ENCODE assay signal across 7 cellular contexts in genomic region chr9:136943291-136944093, GRCh38. TPM values are rescaled to one million over a fixed set of nuclear protein-coding genes. Genes with fewer than 3 reads are reported as not detected.
DNase-seq lines count a peak whose midpoint lies in the region; ATAC-seq and TF ChIP-seq lines count a peak whose summit lies in the region.

No MANE protein-coding gene starts in this region.

- H3K9me3 ChIP-seq in adrenal gland (replicated peaks in 1 of 3), result no peaks in the 10 kb centered on the region

- peak overlapping the region; percentile 94 for H3K4me3 ChIP-seq in GM12875 (ENCODE audit: low read depth, low read length)
- peak overlapping the region; percentile 39 to 100 (median 74) for H3K4me3 ChIP-seq in adrenal gland

- DNase-seq in LoVo (ENCODE audit: low spot score) (peak; percentile 23), adrenal gland (peak in 6 of 7 donors; percentile 48 to 71 (median 56)), iPS-NIHi11 (ENCODE audit: low spot score) (peak; percentile 81), SW480 (ENCODE audit: low spot score) (no peak)
- DNase-seq in stimulated activated CD4-positive, alpha-beta T cell treated with anti-CD3 and anti-CD28 coated beads, Interleukin-4, amount 100 ng/mL, for 4 hours, result peak; percentile 11 to 33

- WGBS in adrenal gland, 4 donors, result 19 to 59% (median 19%) methylated on average over 9 to 51 of the region's 51 CpGs; no CpG with 5 or more reads in 1 of the 4 donors

- intact Hi-C loops in adrenal gland (cut with DNase I), result loop anchor here (5.0 to 10.0 kb wide), 4 partner anchors 59 to 99 kb away; partner anchors contain the start of genes AJM1 (in 1 of the 2), FUT7 (in 1 of the 2), MAMDC4 (in 1 of the 2) and PHPT1 (in 1 of the 2)

- no peak for TF ChIP-seq CTCF in GM12875 (IDR thresholded peaks at IDR 0.05; ENCODE audit: borderline replicate concordance, insufficient read depth, low read depth, low read length)
- no peak for TF ChIP-seq CTCF in adrenal gland (IDR thresholded peaks at IDR 0.05)

- TF ChIP-seq POLR2A in adrenal gland (IDR thresholded peaks at IDR 0.05), result no peak

- peaks cover 0 to 40% of the 10 kb centered on the region in 2 donors for H3K36me3 ChIP-seq in adrenal gland (replicated peaks in 1 of 2)

- ATAC-seq in GM21825 (IDR thresholded peaks at IDR 0.05; ENCODE audit: unreplicated experiment), result peak; percentile 8

- H3K27me3 ChIP-seq in adrenal gland, result no peaks in the 10 kb centered on the region

- peak overlapping the region in 4 of 5 donors; percentile 81 to 99 (median 86) for H3K27ac ChIP-seq in adrenal gland

- peaks cover 21 to 23% of the 10 kb centered on the region in 2 donors for H3K4me1 ChIP-seq in adrenal gland (replicated peaks in 1 of 2)

RNA-seq across cellular contexts. Expression of gene FBXW5, which starts 1.0 kb away (rescaled TPM):
- total RNA-seq in adrenal gland, result 100 to 1,000 TPM in 7 of 8 donors, 10 to 100 TPM in 1; 91.6 to 257 (median 205) TPM
- 100 to 1,000 TPM in 2 of 3 donors, 10 to 100 TPM in 1; 19.2 to 153 (median 125) TPM for polyA plus RNA-seq in adrenal gland

RNA-seq across cellular contexts. Expression of gene C8G, which starts 1.6 kb away (rescaled TPM):
- 1 to 10 TPM in 1 of 8 donors, under 1 TPM in 1, not detected in 6; 0.68 to 5.5 TPM for total RNA-seq in adrenal gland
- polyA plus RNA-seq in adrenal gland, result 1 to 10 TPM; 1.1 to 4.3 (median 3.3) TPM

RNA-seq across cellular contexts. Expression of gene LCN12, which starts 8.6 kb away (rescaled TPM):
- 10 to 100 TPM in 1 of 8 donors, 1 to 10 TPM in 6, not detected in 1; 1.7 to 16.6 (median 3.5) TPM for total RNA-seq in adrenal gland
- 10 to 100 TPM in 2 of 3 donors, under 1 TPM in 1; 0.75 to 31.8 (median 25.7) TPM for polyA plus RNA-seq in adrenal gland

RNA-seq across cellular contexts. Expression of gene PTGDS, which starts 33.8 kb away (rescaled TPM):
- 100 to 1,000 TPM in 6 of 8 donors, 10 to 100 TPM in 2; 42.0 to 607 (median 219) TPM for total RNA-seq in adrenal gland
- 100 to 1,000 TPM in 2 of 3 donors, 10 to 100 TPM in 1; 23.8 to 812 (median 672) TPM for polyA plus RNA-seq in adrenal gland

RNA-seq across cellular contexts. Expression of gene LCNL1, which starts 39.3 kb away (rescaled TPM):
- total RNA-seq in adrenal gland, result 1 to 10 TPM in 3 of 8 donors, under 1 TPM in 3, not detected in 2; 0.19 to 2.8 (median 0.78) TPM
- polyA plus RNA-seq in adrenal gland, result 10 to 100 TPM in 1 of 3 donors, 1 to 10 TPM in 1, under 1 TPM in 1; 0.26 to 10.5 (median 8.2) TPM
